Comparison of ENCODE assay signal across 8 cellular contexts in genomic region chr17:61412860-61413653, GRCh38. TPM values are rescaled to one million over a fixed set of nuclear protein-coding genes. Genes with fewer than 3 reads are reported as not detected.
DNase-seq lines count a peak whose midpoint lies in the region; ATAC-seq and TF ChIP-seq lines count a peak whose summit lies in the region.

No MANE protein-coding gene starts in this region.

- ATAC-seq in activated B cell treated with CpG ODN at 0.5 μM for 24 hours (ENCODE audit: low read depth), result no peak
- peak; percentile 1 for ATAC-seq in stimulated activated naive B cell treated with anti-CD40 and anti-IgM and Interleukin-4, amounts not matched to agents 10 μg/mL and 1 μg/mL and 100 μg/mL, for 72 hours (replicated peaks)
- ATAC-seq in GM18867 (IDR thresholded peaks at IDR 0.05; ENCODE audit: unreplicated experiment), result no peak
- no peak for ATAC-seq in GM19452 (IDR thresholded peaks at IDR 0.05; ENCODE audit: unreplicated experiment)

- no peak for TF ChIP-seq CTCF in activated B cell treated with CpG ODN at 0.5 μM for 24 hours (IDR thresholded peaks at IDR 0.05)

- intact Hi-C loops in activated B cell treated with CpG ODN at 0.5 μM for 24 hours (cut with micrococcal nuclease), result loop anchor here (1.0 to 5.0 kb wide), 11 partner anchors 10 to 736 kb away; partner anchors contain the start of genes BCAS3 and BRIP1

- peak overlapping the region; percentile 67 for H3K4me3 ChIP-seq in iPS-15b (ENCODE audit: low read depth, low read length)

- H3K27me3 Mint-ChIP-seq in activated B cell treated with CpG ODN at 0.5 μM for 24 hours, result peaks cover 23% of the 10 kb centered on the region
- H3K27me3 Mint-ChIP-seq in stimulated activated naive B cell treated with anti-CD40 and anti-IgM and Interleukin-4, amounts not matched to agents 10 μg/mL and 1 μg/mL and 100 μg/mL, for 72 hours, result peaks cover 40 to 68% of the 10 kb centered on the region in 2 donors

- DNase-seq in activated CD4-positive, CD25-positive, alpha-beta regulatory T cell treated with anti-CD3 and anti-CD28 coated beads, Interleukin-2, amount 50 U/mL, for 72 hours, result peak; percentile 34
- DNase-seq in activated CD4-positive, CD25-positive, alpha-beta regulatory T cell (lab: John Stamatoyannopoulos, UW), result no peak
- DNase-seq in activated B cell treated with CpG ODN at 0.5 μM for 24 hours (no peak), NAMALWA (ENCODE audit: low spot score) (no peak)
- DNase-seq in stimulated activated naive B cell treated with anti-CD40 and anti-IgM and Interleukin-4, amounts not matched to agents 10 μg/mL and 1 μg/mL and 100 μg/mL, for 72 hours, result no peak

- CTCF ChIA-PET in activated B cell treated with CpG ODN at 0.5 μM for 24 hours (lab: Charles Lee), result interaction anchor here (1.1 to 2.1 kb wide), 6 partner anchors 11 to 442 kb away, joined by 3 to 14 read pairs (median 6); no protein-coding TSS in a partner anchor

- H3K4me3 Mint-ChIP-seq in activated B cell treated with CpG ODN at 0.5 μM for 24 hours, result peak overlapping the region; percentile 68
- peak overlapping the region; percentile 67 to 80 for H3K4me3 Mint-ChIP-seq in stimulated activated naive B cell treated with anti-CD40 and anti-IgM and Interleukin-4, amounts not matched to agents 10 μg/mL and 1 μg/mL and 100 μg/mL, for 72 hours

- H3K4me1 Mint-ChIP-seq in activated B cell treated with CpG ODN at 0.5 μM for 24 hours, result peaks cover 28% of the 10 kb centered on the region
- H3K4me1 Mint-ChIP-seq in stimulated activated naive B cell treated with anti-CD40 and anti-IgM and Interleukin-4, amounts not matched to agents 10 μg/mL and 1 μg/mL and 100 μg/mL, for 72 hours, result peaks cover 21 to 47% of the 10 kb centered on the region in 2 donors

- H3K36me3 ChIP-seq in iPS-15b (ENCODE audit: control insufficient read depth, insufficient read depth, low read length), result no peaks in the 10 kb centered on the region

- no peaks in the 10 kb centered on the region for H3K36me3 Mint-ChIP-seq in activated B cell treated with CpG ODN at 0.5 μM for 24 hours (ENCODE audit: low read depth)
- H3K36me3 Mint-ChIP-seq in stimulated activated naive B cell treated with anti-CD40 and anti-IgM and Interleukin-4, amounts not matched to agents 10 μg/mL and 1 μg/mL and 100 μg/mL, for 72 hours, result peaks cover 0 to 4% of the 10 kb centered on the region in 2 donors

- POLR2A ChIA-PET in activated B cell treated with CpG ODN at 0.5 μM for 24 hours (lab: Charles Lee), result interaction anchor here (0.5 to 1.0 kb wide), 2 partner anchors 193 to 386 kb away, joined by 3 to 7 read pairs; no protein-coding TSS in a partner anchor

- H3K9me3 ChIP-seq in iPS-15b (ENCODE audit: control insufficient read depth, insufficient read depth, low read length), result no peaks in the 10 kb centered on the region

- peaks cover 82% of the 10 kb centered on the region for H3K27me3 ChIP-seq in iPS-15b (ENCODE audit: control insufficient read depth, insufficient read depth, low read length)

- H3K27ac Mint-ChIP-seq in activated B cell treated with CpG ODN at 0.5 μM for 24 hours, result no peak overlapping the region
- H3K27ac Mint-ChIP-seq in stimulated activated naive B cell treated with anti-CD40 and anti-IgM and Interleukin-4, amounts not matched to agents 10 μg/mL and 1 μg/mL and 100 μg/mL, for 72 hours, result no peak overlapping the region

- no peaks in the 10 kb centered on the region for H3K9me3 Mint-ChIP-seq in activated B cell treated with CpG ODN at 0.5 μM for 24 hours
- H3K9me3 Mint-ChIP-seq in stimulated activated naive B cell treated with anti-CD40 and anti-IgM and Interleukin-4, amounts not matched to agents 10 μg/mL and 1 μg/mL and 100 μg/mL, for 72 hours, result no peaks in the 10 kb centered on the region

- H3K4me1 ChIP-seq in iPS-15b (ENCODE audit: control insufficient read depth, insufficient read depth, low read length), result peaks cover 4% of the 10 kb centered on the region

- no peak overlapping the region for H3K9ac ChIP-seq in iPS-15b (ENCODE audit: low read depth, low read length)

RNA-seq across cellular contexts. Expression of gene TBX2, which starts 13.4 kb away (rescaled TPM):
- not detected in 2 replicates for total RNA-seq in activated B cell treated with CpG ODN at 0.5 μM for 24 hours

RNA-seq across cellular contexts. Expression of gene TBX4, which starts 39.2 kb away (rescaled TPM):
- not detected in 2 replicates for total RNA-seq in activated B cell treated with CpG ODN at 0.5 μM for 24 hours

Comparison
In these comparisons a context has a peak if more than half of its experiments do, and no peak if none do; other contexts are left out.
1. ATAC-seq: peak in stimulated activated naive B cell treated with anti-CD40 and anti-IgM and Interleukin-4, amounts not matched to agents 10 μg/mL and 1 μg/mL and 100 μg/mL, for 72 hours (2 of 2); none in activated B cell treated with CpG ODN at 0.5 μM for 24 hours (single experiment), GM18867 (single experiment) and GM19452 (single experiment).